ENCODE assay signal across 23 cellular contexts in genomic region chr1:223549740-223550139, GRCh38.
DNase-seq lines count a peak whose midpoint lies in the region; ATAC-seq, FAIRE-seq and TF ChIP-seq lines count a peak whose summit lies in the region.
"Had no signal": no experiment of that assay in that cellular context is flagged by ENCODE, and none has a peak within 500 bp of the region (broad histone marks: within the 10 kb centered on the region; RNA-seq: fewer than 3 reads in every experiment).

No MANE protein-coding gene starts in this region.

- H3K4me2 ChIP-seq in OCI-LY3 (ENCODE audit: low read length), result no peak overlapping the region

- H3K36me3 Mint-ChIP-seq in neural crest cell (ENCODE audit: low read depth), result no peaks in the 10 kb centered on the region

- H3K27me3 ChIP-seq in GM06990 (replicated peaks; ENCODE audit: control insufficient read depth, insufficient read depth, low read length) (no peaks in the 10 kb centered on the region; the same call in 1 of the 2 replicates), OCI-LY3 (ENCODE audit: low read depth, low read length) (peaks cover 69% of the 10 kb centered on the region)
- H3K27me3 ChIP-seq: SJSA1 had no signal

- H3K36me3 ChIP-seq in GM06990 (ENCODE audit: control insufficient read depth, insufficient read depth, low read length), result no peaks in the 10 kb centered on the region
- no peaks in the 10 kb centered on the region for H3K36me3 ChIP-seq in OCI-LY3 (replicated peaks; ENCODE audit: low read depth, low read length)
- H3K36me3 ChIP-seq: SJSA1 had no signal

- H3K4me3 ChIP-seq in GM06990 (replicated peaks; ENCODE audit: low read depth, low read length), result no peak overlapping the region
- no peak overlapping the region for H3K4me3 ChIP-seq in OCI-LY3 (ENCODE audit: low read length)
- H3K4me3 ChIP-seq: SJSA1 had no signal

- no peak overlapping the region for H2AFZ ChIP-seq in OCI-LY3 (ENCODE audit: low read depth, low read length)

- no peak overlapping the region for H3K9ac ChIP-seq in OCI-LY3 (ENCODE audit: low read length)

- H3K9me3 Mint-ChIP-seq in neural crest cell, result no peaks in the 10 kb centered on the region

- H3K4me1 ChIP-seq in OCI-LY3 (ENCODE audit: low read length), result peaks cover 14% of the 10 kb centered on the region
- H3K4me1 ChIP-seq: SJSA1 had no signal

- H3K27ac Mint-ChIP-seq in neural crest cell (ENCODE audit: unreplicated experiment), result no peak overlapping the region
- H3K27ac Mint-ChIP-seq: T-helper 17 cell had no signal

- TF ChIP-seq CTCF in GM06990 (IDR thresholded peaks at IDR 0.05; ENCODE audit: insufficient read depth, low read length, poor library complexity, severe bottlenecking) (peak; percentile 35), OCI-LY3 (IDR thresholded peaks at IDR 0.05; ENCODE audit: low read depth, low read length) (peak; percentile 42), neural crest cell (conservative IDR thresholded peaks at IDR 0.05) (peak; percentile 28)

- no peak overlapping the region for H3K4me3 Mint-ChIP-seq in neural crest cell
- H3K4me3 Mint-ChIP-seq: T-helper 17 cell had no signal

- H3K79me2 ChIP-seq in OCI-LY3 (ENCODE audit: low read length), result no peaks in the 10 kb centered on the region

- no peaks in the 10 kb centered on the region for H4K20me1 ChIP-seq in OCI-LY3 (ENCODE audit: insufficient read depth, low read length)

- H3K27ac ChIP-seq in OCI-LY3 (ENCODE audit: low read length), result no peak overlapping the region
- H3K27ac ChIP-seq: C4-2B, HL-60, SJSA1 had no signal

- DNase-seq in GM06990 (ENCODE audit: extremely low read depth, insufficient read length) (no peak), GM19239 (ENCODE audit: insufficient read length, low spot score) (no peak), neural crest cell (ENCODE audit: low read depth, low spot score) (no peak), NCI-H2029 (lab: John Stamatoyannopoulos, UW) (no peak), superior temporal gyrus (ENCODE audit: extremely low spot score) (no peak)
- DNase-seq: ACHN, IMR-90, Karpas-422, NCI-H1048, NCI-H146, NCI-H2081 treated with DMSO at 0.1 percent for 48 hours, NCI-H510A treated with DMSO at 0.1 percent for 48 hours, NCI-H774, T-helper 17 cell had no signal

- H3K9me3 ChIP-seq in OCI-LY3 (ENCODE audit: insufficient read depth, low read length), result no peaks in the 10 kb centered on the region

- peak; percentile 47 for FAIRE-seq in GM19239 (lab: Jason Lieb, UNC)
- FAIRE-seq: D721Med, GM12891, H1 had no signal

- no peak for ATAC-seq in HG03196 (IDR thresholded peaks at IDR 0.05; ENCODE audit: unreplicated experiment)
- ATAC-seq: Panc1, T-helper 17 cell had no signal

- no peaks in the 10 kb centered on the region for H3K27me3 Mint-ChIP-seq in neural crest cell (ENCODE audit: low read depth)
- H3K27me3 Mint-ChIP-seq: T-helper 17 cell had no signal

- no peaks in the 10 kb centered on the region for H3K4me1 Mint-ChIP-seq in neural crest cell
